ENCODE assay signal across 12 cellular contexts in genomic region chr9:135885100-135885853, GRCh38. TPM values are rescaled to one million over a fixed set of nuclear protein-coding genes. Genes with fewer than 3 reads are reported as not detected.
DNase-seq lines count a peak whose midpoint lies in the region; ATAC-seq, FAIRE-seq and TF ChIP-seq lines count a peak whose summit lies in the region.
"Had no signal": no experiment of that assay in that cellular context is flagged by ENCODE, and none has a peak within 500 bp of the region (broad histone marks: within the 10 kb centered on the region; RNA-seq: fewer than 3 reads in every experiment).

No MANE protein-coding gene starts in this region.

- no peak overlapping the region for H3K27ac ChIP-seq in endodermal cell (ENCODE audit: low read depth, low read length)

- no peak overlapping the region for H3K4me3 Mint-ChIP-seq in activated CD8-positive, alpha-beta T cell treated with anti-CD3 and anti-CD28 coated beads for 36 hours
- H3K4me3 Mint-ChIP-seq in activated CD8-positive, alpha-beta T cell treated with anti-CD3 and anti-CD28 coated beads, Interleukin-2, amount 10 ng/mL, durations not matched to agents 7 days and 5 days: no peak overlapping the region
- H3K4me3 Mint-ChIP-seq in endodermal cell: no peak overlapping the region
- H3K4me3 Mint-ChIP-seq in stimulated activated effector memory CD8-positive, alpha-beta T cell treated with anti-CD3 and anti-CD28 coated beads, Interleukin-12 subunit alpha, Interleukin-12 subunit beta, amount 100 ng/mL, for 72 hours: peak overlapping the region; percentile 53

- CTCF ChIA-PET in activated CD8-positive, alpha-beta T cell treated with anti-CD3 and anti-CD28 coated beads for 36 hours (lab: Charles Lee): interaction anchor here (2.1 kb wide), 1 partner anchor 21 kb away, joined by 8 read pairs; no protein-coding TSS in a partner anchor
- CTCF ChIA-PET in activated CD8-positive, alpha-beta T cell treated with anti-CD3 and anti-CD28 coated beads, Interleukin-2, amount 10 ng/mL, durations not matched to agents 7 days and 5 days (lab: Charles Lee): no interaction called here

- peak overlapping the region; percentile 39 for H3K27ac Mint-ChIP-seq in activated CD8-positive, alpha-beta T cell treated with anti-CD3 and anti-CD28 coated beads for 36 hours
- H3K27ac Mint-ChIP-seq in activated CD8-positive, alpha-beta T cell treated with anti-CD3 and anti-CD28 coated beads, Interleukin-2, amount 10 ng/mL, durations not matched to agents 7 days and 5 days: no peak overlapping the region
- peak overlapping the region; percentile 3 for H3K27ac Mint-ChIP-seq in endodermal cell
- peak overlapping the region; percentile 32 for H3K27ac Mint-ChIP-seq in stimulated activated effector memory CD8-positive, alpha-beta T cell treated with anti-CD3 and anti-CD28 coated beads, Interleukin-12 subunit alpha, Interleukin-12 subunit beta, amount 100 ng/mL, for 72 hours

- no peaks in the 10 kb centered on the region for H3K27me3 ChIP-seq in endodermal cell (ENCODE audit: control insufficient read depth, insufficient read depth, low read length, poor library complexity, severe bottlenecking)
- H3K27me3 ChIP-seq: hepatocyte had no signal

- no peaks in the 10 kb centered on the region for H3K36me3 Mint-ChIP-seq in activated CD8-positive, alpha-beta T cell treated with anti-CD3 and anti-CD28 coated beads for 36 hours (ENCODE audit: low read depth)
- peaks cover 4% of the 10 kb centered on the region for H3K36me3 Mint-ChIP-seq in activated CD8-positive, alpha-beta T cell treated with anti-CD3 and anti-CD28 coated beads, Interleukin-2, amount 10 ng/mL, durations not matched to agents 7 days and 5 days (ENCODE audit: low read depth)
- peaks cover 10% of the 10 kb centered on the region for H3K36me3 Mint-ChIP-seq in endodermal cell (ENCODE audit: low read depth)
- H3K36me3 Mint-ChIP-seq in stimulated activated effector memory CD8-positive, alpha-beta T cell treated with anti-CD3 and anti-CD28 coated beads, Interleukin-12 subunit alpha, Interleukin-12 subunit beta, amount 100 ng/mL, for 72 hours: peaks cover 12% of the 10 kb centered on the region

- no peaks in the 10 kb centered on the region for H3K9me3 ChIP-seq in endodermal cell (ENCODE audit: control insufficient read depth, low read length)

- peaks cover 10% of the 10 kb centered on the region for H3K36me3 ChIP-seq in endodermal cell (ENCODE audit: control insufficient read depth, insufficient read depth, low read length)

- no peak for ATAC-seq in activated CD8-positive, alpha-beta T cell treated with anti-CD3 and anti-CD28 coated beads for 36 hours
- ATAC-seq in activated CD8-positive, alpha-beta T cell treated with anti-CD3 and anti-CD28 coated beads, Interleukin-2, amount 10 ng/mL, durations not matched to agents 7 days and 5 days: no peak
- ATAC-seq in stimulated activated effector memory CD8-positive, alpha-beta T cell treated with anti-CD3 and anti-CD28 coated beads, Interleukin-12 subunit alpha, Interleukin-12 subunit beta, amount 100 ng/mL, for 72 hours: peak; percentile 33
- no peak for ATAC-seq in Right ventricle myocardium inferior

- H3K9ac ChIP-seq in endodermal cell (ENCODE audit: extremely low read depth, low read length, poor library complexity, severe bottlenecking): no peak overlapping the region

- POLR2A ChIA-PET in activated CD8-positive, alpha-beta T cell treated with anti-CD3 and anti-CD28 coated beads for 36 hours (lab: Charles Lee): no interaction called here
- POLR2A ChIA-PET in activated CD8-positive, alpha-beta T cell treated with anti-CD3 and anti-CD28 coated beads, Interleukin-2, amount 10 ng/mL, durations not matched to agents 7 days and 5 days (lab: Charles Lee): no interaction called here

- TF ChIP-seq POLR2A in GM12892 (IDR thresholded peaks at IDR 0.05; ENCODE audit: low read depth, low read length): no peak

- H3K27me3 Mint-ChIP-seq in activated CD8-positive, alpha-beta T cell treated with anti-CD3 and anti-CD28 coated beads for 36 hours: no peaks in the 10 kb centered on the region
- no peaks in the 10 kb centered on the region for H3K27me3 Mint-ChIP-seq in activated CD8-positive, alpha-beta T cell treated with anti-CD3 and anti-CD28 coated beads, Interleukin-2, amount 10 ng/mL, durations not matched to agents 7 days and 5 days (ENCODE audit: low read depth)
- H3K27me3 Mint-ChIP-seq in endodermal cell (ENCODE audit: insufficient read depth): no peaks in the 10 kb centered on the region

- peaks cover 23% of the 10 kb centered on the region for H3K4me1 ChIP-seq in endodermal cell (ENCODE audit: control insufficient read depth, insufficient read depth, low read length)

- intact Hi-C loops in activated CD8-positive, alpha-beta T cell treated with anti-CD3 and anti-CD28 coated beads for 36 hours (cut with micrococcal nuclease): no loop called here
- intact Hi-C loops in Right ventricle myocardium inferior (cut with DNase I): no loop called here

- no peak for TF ChIP-seq CTCF in activated CD8-positive, alpha-beta T cell treated with anti-CD3 and anti-CD28 coated beads for 36 hours (IDR thresholded peaks at IDR 0.05)
- TF ChIP-seq CTCF in endodermal cell (conservative IDR thresholded peaks at IDR 0.05): no peak

- H3K4me1 Mint-ChIP-seq in activated CD8-positive, alpha-beta T cell treated with anti-CD3 and anti-CD28 coated beads for 36 hours (ENCODE audit: low read depth): peaks cover 58% of the 10 kb centered on the region
- H3K4me1 Mint-ChIP-seq in activated CD8-positive, alpha-beta T cell treated with anti-CD3 and anti-CD28 coated beads, Interleukin-2, amount 10 ng/mL, durations not matched to agents 7 days and 5 days (ENCODE audit: low read depth): peaks cover 61% of the 10 kb centered on the region
- H3K4me1 Mint-ChIP-seq in endodermal cell: peaks cover 70% of the 10 kb centered on the region
- peaks cover 80% of the 10 kb centered on the region for H3K4me1 Mint-ChIP-seq in stimulated activated effector memory CD8-positive, alpha-beta T cell treated with anti-CD3 and anti-CD28 coated beads, Interleukin-12 subunit alpha, Interleukin-12 subunit beta, amount 100 ng/mL, for 72 hours

- no peak for FAIRE-seq in GM12892 (lab: Jason Lieb, UNC)

- 96 to 100% methylated on average over 4 to 6 of the region's 7 CpGs for WGBS in endodermal cell (ENCODE audit: insufficient coverage in 1 of 2, insufficient read length in 1 of 2), 2 experiments

- no peak for DNase-seq in activated CD8-positive, alpha-beta T cell treated with anti-CD3 and anti-CD28 coated beads for 36 hours
- no peak for DNase-seq in activated CD8-positive, alpha-beta T cell treated with anti-CD3 and anti-CD28 coated beads, Interleukin-2, amount 10 ng/mL, durations not matched to agents 7 days and 5 days
- peak; percentile 37 for DNase-seq in NCI-H226
- no peak for DNase-seq in endodermal cell
- no peak for DNase-seq in stimulated activated effector memory CD8-positive, alpha-beta T cell treated with anti-CD3 and anti-CD28 coated beads, Interleukin-12 subunit alpha, Interleukin-12 subunit beta, amount 100 ng/mL, for 72 hours (ENCODE audit: low spot score in 2 of 2)
- DNase-seq in Right ventricle myocardium inferior (ENCODE audit: missing footprints): no peak
- DNase-seq in NCI-H1105 (lab: John Stamatoyannopoulos, UW): no peak
- DNase-seq in GM12892 (ENCODE audit: insufficient read length): no peak
- DNase-seq: activated effector memory CD4-positive, alpha-beta T cell treated with Interleukin-2 at 50 U/mL for 16 hours; MM.1S had no signal

- no peak overlapping the region for H3K4me3 ChIP-seq in endodermal cell (ENCODE audit: low read length)
- H3K4me3 ChIP-seq: hepatocyte had no signal

- H3K9me3 Mint-ChIP-seq in activated CD8-positive, alpha-beta T cell treated with anti-CD3 and anti-CD28 coated beads for 36 hours: no peaks in the 10 kb centered on the region
- no peaks in the 10 kb centered on the region for H3K9me3 Mint-ChIP-seq in activated CD8-positive, alpha-beta T cell treated with anti-CD3 and anti-CD28 coated beads, Interleukin-2, amount 10 ng/mL, durations not matched to agents 7 days and 5 days (ENCODE audit: insufficient read depth)
- no peaks in the 10 kb centered on the region for H3K9me3 Mint-ChIP-seq in endodermal cell
- H3K9me3 Mint-ChIP-seq in stimulated activated effector memory CD8-positive, alpha-beta T cell treated with anti-CD3 and anti-CD28 coated beads, Interleukin-12 subunit alpha, Interleukin-12 subunit beta, amount 100 ng/mL, for 72 hours: no peaks in the 10 kb centered on the region
- H3K9me3 Mint-ChIP-seq: T-helper 2 cell treated with Interferon-gamma antibody and Interleukin-4, amounts not matched to agents 5 μg/mL and 100 μg/mL, for 36 hours had no signal

RNA-seq across cellular contexts. Expression of gene CAMSAP1, which starts 22.1 kb away (rescaled TPM):
- total RNA-seq in activated CD8-positive, alpha-beta T cell treated with anti-CD3 and anti-CD28 coated beads for 36 hours: 10 to 100 TPM; 20.2 to 27.0 TPM
- 10 to 100 TPM; 20.3 to 21.5 TPM for total RNA-seq in activated CD8-positive, alpha-beta T cell treated with anti-CD3 and anti-CD28 coated beads, Interleukin-2, amount 10 ng/mL, durations not matched to agents 7 days and 5 days
- 10 to 100 TPM; 40.1 to 43.1 TPM for total RNA-seq in endodermal cell
- polyA plus RNA-seq in endodermal cell (2013, experiment 1 of 2): 36.8 TPM
- polyA plus RNA-seq in endodermal cell (2013, experiment 2 of 2): 37.7 TPM
- 17.6 TPM for total RNA-seq in Right ventricle myocardium inferior
- 10.7 TPM for polyA plus RNA-seq in GM12892 (2012; ENCODE audit: missing spikeins)
